ENCODE assay signal across 20 cellular contexts in genomic region chr6:117485433-117485832, GRCh38. TPM values are rescaled to one million over a fixed set of nuclear protein-coding genes. Genes with fewer than 3 reads are reported as not detected.
DNase-seq lines count a peak whose midpoint lies in the region; ATAC-seq and TF ChIP-seq lines count a peak whose summit lies in the region.
"Had no signal": no experiment of that assay in that cellular context is flagged by ENCODE, and none has a peak within 500 bp of the region (broad histone marks: within the 10 kb centered on the region; RNA-seq: fewer than 3 reads in every experiment).

No MANE protein-coding gene starts in this region.

- intact Hi-C loops in activated naive CD4-positive, alpha-beta T cell treated with anti-CD3 and anti-CD28 coated beads for 36 hours (cut with micrococcal nuclease) = no loop called here

- TF ChIP-seq CTCF in HFF-Myc (IDR thresholded peaks at IDR 0.05; ENCODE audit: low read depth, low read length, missing control alignments) = no peak
- no peak for TF ChIP-seq CTCF in RWPE2 (IDR thresholded peaks at IDR 0.05; ENCODE audit: poor library complexity, severe bottlenecking)
- TF ChIP-seq CTCF in fibroblast of villous mesenchyme (IDR thresholded peaks at IDR 0.05; ENCODE audit: insufficient read depth, low read depth, low read length) = no peak
- no peak for TF ChIP-seq CTCF in progenitor cell of endocrine pancreas (IDR thresholded peaks at IDR 0.05; ENCODE audit: unreplicated experiment)

- H3K4me3 Mint-ChIP-seq in progenitor cell of endocrine pancreas (ENCODE audit: low read depth) = peak overlapping the region; percentile 30
- H3K4me3 Mint-ChIP-seq in activated naive CD4-positive, alpha-beta T cell treated with anti-CD3 and anti-CD28 coated beads for 36 hours = no peak overlapping the region
- H3K4me3 Mint-ChIP-seq: activated naive CD4-positive, alpha-beta T cell treated with anti-CD3 and anti-CD28 coated beads, Interleukin-2, amount 10 ng/mL, durations not matched to agents 7 days and 5 days; dendritic cell treated with granulocyte-macrophage colony-stimulating factor and Interleukin-4, amounts not matched to agents 40 ng/mL and 50 ng/mL, for 4 days had no signal

- DNase-seq in HFF-Myc (ENCODE audit: extremely low read depth, low read depth) = no peak
- no peak for DNase-seq in RWPE2 (ENCODE audit: low spot score)
- no peak for DNase-seq in fibroblast of villous mesenchyme (ENCODE audit: low read depth)
- DNase-seq in progenitor cell of endocrine pancreas (ENCODE audit: low spot score, unreplicated experiment) = no peak
- no peak for DNase-seq in activated naive CD4-positive, alpha-beta T cell treated with anti-CD3 and anti-CD28 coated beads for 36 hours
- DNase-seq: activated CD4-positive, alpha-beta T cell treated with anti-CD3 and anti-CD28 coated beads for 48 hours; activated naive CD4-positive, alpha-beta T cell treated with anti-CD3 and anti-CD28 coated beads, Interleukin-2, amount 10 ng/mL, durations not matched to agents 7 days and 5 days; GF-D8; NCI-H1105; NCI-H69; Peyer's patch; small intestine; stimulated activated CD4-positive, alpha-beta T cell treated with anti-CD3 and anti-CD28 coated beads, Interleukin-4, amount 100 ng/mL, for 4 hours; uterus had no signal

- peaks cover 8% of the 10 kb centered on the region for H3K27me3 Mint-ChIP-seq in progenitor cell of endocrine pancreas
- peaks cover 30% of the 10 kb centered on the region for H3K27me3 Mint-ChIP-seq in activated naive CD4-positive, alpha-beta T cell treated with anti-CD3 and anti-CD28 coated beads for 36 hours (ENCODE audit: low read depth)

- peaks cover 21% of the 10 kb centered on the region for H3K4me1 ChIP-seq in RWPE2 (ENCODE audit: insufficient read depth, poor library complexity, severe bottlenecking)

- ATAC-seq in RWPE2 (ENCODE audit: low read depth) (no peak), HG02884 (IDR thresholded peaks at IDR 0.05; ENCODE audit: unreplicated experiment) (no peak), GM18873 (IDR thresholded peaks at IDR 0.05; ENCODE audit: low FRiP score, unreplicated experiment) (no peak)

- H3K4me1 Mint-ChIP-seq in progenitor cell of endocrine pancreas (ENCODE audit: low read depth) = peaks cover 30% of the 10 kb centered on the region
- peaks cover 17% of the 10 kb centered on the region for H3K4me1 Mint-ChIP-seq in activated naive CD4-positive, alpha-beta T cell treated with anti-CD3 and anti-CD28 coated beads for 36 hours (ENCODE audit: low read depth)

- peak overlapping the region; percentile 95 for H3K27ac ChIP-seq in RWPE2 (ENCODE audit: poor library complexity, severe bottlenecking)
- H3K27ac ChIP-seq: parathyroid adenoma, Peyer's patch, uterus had no signal

- H3K36me3 Mint-ChIP-seq in progenitor cell of endocrine pancreas (ENCODE audit: insufficient read depth) = peaks cover 22% of the 10 kb centered on the region
- no peaks in the 10 kb centered on the region for H3K36me3 Mint-ChIP-seq in activated naive CD4-positive, alpha-beta T cell treated with anti-CD3 and anti-CD28 coated beads for 36 hours (ENCODE audit: low read depth)

- no peaks in the 10 kb centered on the region for H3K9me3 ChIP-seq in RWPE2 (ENCODE audit: severe bottlenecking)
- H3K9me3 ChIP-seq: Peyer's patch, uterus had no signal

- H3K4me3 ChIP-seq in HFF-Myc (replicated peaks; ENCODE audit: low read depth, low read length) = peak overlapping the region; percentile 92
- peak overlapping the region; percentile 59 for H3K4me3 ChIP-seq in RWPE2 (ENCODE audit: severe bottlenecking)
- H3K4me3 ChIP-seq in fibroblast of villous mesenchyme (ENCODE audit: low read depth, low read length) = peak overlapping the region; percentile 75
- H3K4me3 ChIP-seq: uterus had no signal

- H3K27me3 ChIP-seq in RWPE2 (ENCODE audit: insufficient read depth, poor library complexity, severe bottlenecking) = no peaks in the 10 kb centered on the region
- H3K27me3 ChIP-seq: Peyer's patch, uterus had no signal

- H3K27ac Mint-ChIP-seq in progenitor cell of endocrine pancreas = no peak overlapping the region
- H3K27ac Mint-ChIP-seq in activated naive CD4-positive, alpha-beta T cell treated with anti-CD3 and anti-CD28 coated beads for 36 hours = no peak overlapping the region
- H3K27ac Mint-ChIP-seq: activated naive CD4-positive, alpha-beta T cell treated with anti-CD3 and anti-CD28 coated beads, Interleukin-2, amount 10 ng/mL, durations not matched to agents 7 days and 5 days; dendritic cell treated with granulocyte-macrophage colony-stimulating factor and Interleukin-4, amounts not matched to agents 40 ng/mL and 50 ng/mL, for 4 days had no signal

- peaks cover 50% of the 10 kb centered on the region for H3K36me3 ChIP-seq in RWPE2 (ENCODE audit: low read depth)
- H3K36me3 ChIP-seq: Peyer's patch, uterus had no signal

- CTCF ChIA-PET in activated naive CD4-positive, alpha-beta T cell treated with anti-CD3 and anti-CD28 coated beads for 36 hours (lab: Charles Lee) = interaction anchor here (0.7 to 1.1 kb wide), 3 partner anchors 20 to 88 kb away, joined by 3 read pairs; no protein-coding TSS in a partner anchor

- peaks cover 8% of the 10 kb centered on the region for H3K9me3 Mint-ChIP-seq in progenitor cell of endocrine pancreas (ENCODE audit: low read depth)
- H3K9me3 Mint-ChIP-seq in activated naive CD4-positive, alpha-beta T cell treated with anti-CD3 and anti-CD28 coated beads for 36 hours = no peaks in the 10 kb centered on the region
- H3K9me3 Mint-ChIP-seq: activated naive CD4-positive, alpha-beta T cell treated with anti-CD3 and anti-CD28 coated beads, Interleukin-2, amount 10 ng/mL, durations not matched to agents 7 days and 5 days; dendritic cell treated with granulocyte-macrophage colony-stimulating factor and Interleukin-4, amounts not matched to agents 40 ng/mL and 50 ng/mL, for 4 days had no signal

RNA-seq across cellular contexts. Expression of gene DCBLD1, which starts 3.0 kb away (rescaled TPM):
- total RNA-seq in fibroblast of villous mesenchyme (39.0 and 69.1 TPM in 2 replicates), progenitor cell of endocrine pancreas (36.1 and 37.4 TPM in 2 replicates)
- 1 to 10 TPM; 1.1 to 1.4 TPM for total RNA-seq in activated naive CD4-positive, alpha-beta T cell treated with anti-CD3 and anti-CD28 coated beads for 36 hours

RNA-seq across cellular contexts. Expression of gene ROS1, which starts 59.7 kb away (rescaled TPM):
- total RNA-seq in fibroblast of villous mesenchyme = 0.32 and 0.43 TPM in 2 replicates
- total RNA-seq in progenitor cell of endocrine pancreas = 0.14 and 0.22 TPM in 2 replicates
- total RNA-seq in activated naive CD4-positive, alpha-beta T cell treated with anti-CD3 and anti-CD28 coated beads for 36 hours = not detected
- total RNA-seq: epithelial cell of proximal tubule, liver had no signal

Comparison
In these comparisons a context has a peak if more than half of its experiments do, and no peak if none do; other contexts are left out.
1. RNA of gene DCBLD1, which starts 3.0 kb away (total RNA-seq): 39.0 to 69.1 TPM in fibroblast of villous mesenchyme and 36.1 to 37.4 TPM in progenitor cell of endocrine pancreas; 1.1 to 1.4 TPM in activated naive CD4-positive, alpha-beta T cell treated with anti-CD3 and anti-CD28 coated beads for 36 hours; every median in the first group is over 10 times any median in the second.
2. Peak in every context shown above with its lines, with median percentiles within 50 percentile points of each other: H3K4me3 ChIP-seq.